ENCODE assay signal across 8 cellular contexts in genomic region chr3:195271116-195271858, GRCh38. TPM values are rescaled to one million over a fixed set of nuclear protein-coding genes. Genes with fewer than 3 reads are reported as not detected.
DNase-seq lines count a peak whose midpoint lies in the region; ATAC-seq and TF ChIP-seq lines count a peak whose summit lies in the region.

XXYLT1 (minus strand) TSS chr3:195271159; CDS start chr3:195271058, 101 bp downstream.

- no peaks in the 10 kb centered on the region for H3K9me3 ChIP-seq in spleen

- H3K36me3 Mint-ChIP-seq in WTC11: peaks cover 5% of the 10 kb centered on the region

- peaks cover 24% of the 10 kb centered on the region for H3K4me1 Mint-ChIP-seq in WTC11

- TF ChIP-seq CTCF in AG09309 (IDR thresholded peaks at IDR 0.05; ENCODE audit: control insufficient read depth, insufficient read depth, low read depth, low read length, missing control alignments) (peak; percentile 77), WTC11 (IDR thresholded peaks at IDR 0.05) (peak; percentile 84), cardiac fibroblast (IDR thresholded peaks at IDR 0.05; ENCODE audit: low read depth, low read length) (peak; percentile 72), spleen (IDR thresholded peaks at IDR 0.05 in 8 of 11, conservative IDR thresholded peaks at IDR 0.05 in 3 of 11) (peak; percentile 91 to 99 (median 98))

- peak within 1 kb of the TSS; percentile 57 for H3K4me3 ChIP-seq in AG09309 (ENCODE audit: control insufficient read depth, low read depth, low read length)
- peak within 1 kb of the TSS; percentile 73 to 77 for H3K4me3 ChIP-seq in cardiac fibroblast (replicated peaks in 1 of 2; ENCODE audit: low read depth in 2 of 2, low read length in 2 of 2)
- peak within 1 kb of the TSS; percentile 90 to 100 (median 94) for H3K4me3 ChIP-seq in spleen

- CTCF ChIA-PET in WTC11 (lab: Charles Lee): interaction anchor here (0.6 to 3.4 kb wide), 60 partner anchors 8 to 1329 kb away, joined by 3 to 49 read pairs (median 4); partner anchors contain the start of genes ACAP2, FAM43A, LSG1 and PPP1R2

- peak within 1 kb of the TSS; percentile 74 to 93 (median 89) for H3K27ac ChIP-seq in spleen

- WGBS in spleen, 5 donors: 0 to 1% (median 1%) methylated on average over 54 to 62 of the region's 62 CpGs

- no peaks in the 10 kb centered on the region for H3K27me3 Mint-ChIP-seq in WTC11 (ENCODE audit: low read depth)

- peak within 1 kb of the TSS; percentile 84 for H3K4me3 Mint-ChIP-seq in WTC11

- intact Hi-C loops in spleen (cut with DNase I; ENCODE audit: low total_unique reads): loop anchor here (2.0 kb wide), 1 partner anchor 252 kb away; no protein-coding TSS in a partner anchor

- H3K36me3 ChIP-seq in spleen: peaks cover 0 to 27% (median 4%) of the 10 kb centered on the region in 6 donors

- H3K27ac Mint-ChIP-seq in WTC11: no peak within 1 kb of the TSS; the same call in 1 of the 2 replicates

- POLR2A ChIA-PET in WTC11 (lab: Charles Lee): interaction anchor here (1.4 to 2.6 kb wide), 4 partner anchors 16 to 584 kb away, joined by 4 to 10 read pairs (median 8); partner anchors contain the start of genes ACAP2 and PPP1R2

- ATAC-seq in GM18907 (IDR thresholded peaks at IDR 0.05; ENCODE audit: unreplicated experiment) (peak; percentile 83), HG03159 (IDR thresholded peaks at IDR 0.05; ENCODE audit: unreplicated experiment) (peak; percentile 82), WTC11 (peak; percentile 92)

- TF ChIP-seq POLR2A in spleen (IDR thresholded peaks at IDR 0.05): no peak

- H3K4me1 ChIP-seq in spleen: peaks cover 4 to 40% (median 28%) of the 10 kb centered on the region in 6 donors

- H3K27me3 ChIP-seq in spleen (replicated peaks in 1 of 7): no peaks in the 10 kb centered on the region

- no peaks in the 10 kb centered on the region for H3K9me3 Mint-ChIP-seq in WTC11

- DNase-seq in AG09309 (ENCODE audit: low read depth) (peak; percentile 24), NCI-H2196 treated with DMSO at 0.1 percent for 48 hours (lab: John Stamatoyannopoulos, UW; ENCODE audit: unreplicated experiment) (peak; percentile 97), WTC11 (ENCODE audit: low spot score) (peak; percentile 94), cardiac fibroblast (ENCODE audit: low read depth in 2 of 2) (peak; percentile 89 to 92), inferior parietal cortex (ENCODE audit: extremely low spot score) (peak; percentile 90), spleen (peak; percentile 98)

TF ChIP-seq in WTC11, 78 proteins besides CTCF, POLR2A, EP300 and RAD21 (continues in another document):
- TF ChIP-seq USF2 (CRISPR knock-in tag; IDR thresholded peaks at IDR 0.05) (peak; percentile 88), ZNF532 (CRISPR knock-in tag; IDR thresholded peaks at IDR 0.05; ENCODE audit: borderline replicate concordance) (no peak), SP1 (CRISPR knock-in tag; conservative IDR thresholded peaks at IDR 0.05) (peak; percentile 95), PRRX2 (CRISPR knock-in tag; IDR thresholded peaks at IDR 0.05) (peak; percentile 56), ZNF423 (CRISPR knock-in tag; IDR thresholded peaks at IDR 0.05) (no peak), ARID4B (CRISPR knock-in tag; IDR thresholded peaks at IDR 0.05; ENCODE audit: borderline replicate concordance) (peak; percentile 74; the same call in 1 of the 2 replicates), USF1 (CRISPR knock-in tag; IDR thresholded peaks at IDR 0.05) (peak; percentile 84), ZNF416 (CRISPR knock-in tag; IDR thresholded peaks at IDR 0.05) (peak; percentile 81; the same call in 1 of the 2 replicates), E2F1 (CRISPR knock-in tag; IDR thresholded peaks at IDR 0.05) (no peak), TEAD1 (CRISPR knock-in tag; IDR thresholded peaks at IDR 0.05) (peak; percentile 62; the same call in 1 of the 2 replicates), SOX15 (CRISPR knock-in tag; IDR thresholded peaks at IDR 0.05) (no peak), HMGA2 (CRISPR knock-in tag; IDR thresholded peaks at IDR 0.05) (no peak)

RNA-seq across cellular contexts. Expression of gene XXYLT1, which starts in this region (rescaled TPM):
- total RNA-seq in WTC11 (2021) (21.4 to 23.4 TPM (median 22.5 TPM) in 3 replicates), spleen (10 to 100 TPM in 4 of 7 donors, 1 to 10 TPM in 3; 7.7 to 22.3 (median 16.4) TPM)
- polyA plus RNA-seq in spleen: 1 to 10 TPM; 2.7 to 4.5 (median 3.4) TPM

Comparison
In these comparisons a context has a peak if more than half of its experiments do, and no peak if none do; other contexts are left out.
1. Peak in every context shown above with its lines: DNase-seq, ATAC-seq, H3K4me3 ChIP-seq and H3K27ac ChIP-seq.
2. DNase-seq: peak in every context shown above with its lines; median percentile 98 in spleen; 97 in NCI-H2196 treated with DMSO at 0.1 percent for 48 hours; 94 in WTC11; 90 in cardiac fibroblast; 90 in inferior parietal cortex; 24 in AG09309.